Comparison of ENCODE assay signal across 8 cellular contexts in the genomic region with DNA sequence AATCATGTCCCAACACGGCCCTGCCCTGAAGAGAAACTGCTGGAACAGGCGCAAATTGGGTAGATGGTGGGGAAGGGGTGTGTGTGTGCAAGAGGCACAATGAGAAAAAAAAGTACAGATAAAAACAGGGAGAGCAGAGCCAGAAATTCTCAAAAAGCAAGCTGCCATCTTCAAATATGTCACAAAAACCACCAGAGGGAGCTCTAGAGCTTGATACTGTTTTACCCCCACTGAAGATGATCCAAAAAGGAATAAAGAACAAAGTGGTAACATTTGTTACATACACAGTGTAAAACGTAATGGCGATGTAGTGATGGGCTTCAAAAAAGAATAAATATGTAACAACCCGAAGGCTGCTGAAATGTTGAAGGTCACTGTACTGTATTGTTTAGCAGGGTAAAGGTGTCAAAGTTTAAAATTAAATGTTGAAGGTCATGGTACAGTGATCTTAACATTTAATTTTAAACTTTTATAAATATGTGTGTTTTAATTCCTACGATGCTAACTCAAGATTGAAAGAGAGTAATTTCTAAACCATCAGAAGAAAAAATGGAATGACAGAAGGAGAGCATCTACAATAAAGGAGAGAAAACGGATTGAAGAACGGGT. TPM values are rescaled to one million over a fixed set of nuclear protein-coding genes. Genes with fewer than 3 reads are reported as not detected.
A peak's percentile ranks its signal among the peaks of the same experiment; 100 is the strongest.
DNase-seq lines count a peak whose midpoint lies in the region; ATAC-seq and TF ChIP-seq lines count a peak whose summit lies in the region.

No MANE protein-coding gene starts in this region.

- POLR2A ChIA-PET in activated CD4-positive, alpha-beta memory T cell treated with anti-CD3 and anti-CD28 coated beads, Interleukin-2, amount 10 ng/mL, durations not matched to agents 7 days and 5 days (lab: Charles Lee), result interaction anchor here (1.1 to 2.6 kb wide), 4 partner anchors 9 to 352 kb away, joined by 4 to 16 read pairs (median 6); no protein-coding TSS in a partner anchor

- peaks cover 4 to 39% (median 22%) of the 10 kb centered on the region in 12 donors for H3K4me1 ChIP-seq in heart left ventricle

- peak overlapping the region; percentile 2 for H3K27ac Mint-ChIP-seq in stimulated activated naive CD8-positive, alpha-beta T cell treated with anti-CD3 and anti-CD28 coated beads, Interleukin-15, Interleukin-2, amounts not matched to agents 100 ng/mL and 50 ng/mL, for 24 hours
- peak overlapping the region; percentile 16 for H3K27ac Mint-ChIP-seq in activated CD4-positive, alpha-beta memory T cell treated with anti-CD3 and anti-CD28 coated beads, Interleukin-2, amount 10 ng/mL, durations not matched to agents 7 days and 5 days
- H3K27ac Mint-ChIP-seq in stimulated activated memory B cell treated with anti-CD40 and anti-IgM and Interleukin-4, amounts not matched to agents 10 μg/mL and 1 μg/mL and 100 μg/mL, for 72 hours, result peak overlapping the region; percentile 10

- H3K4me1 Mint-ChIP-seq in stimulated activated naive CD8-positive, alpha-beta T cell treated with anti-CD3 and anti-CD28 coated beads, Interleukin-15, Interleukin-2, amounts not matched to agents 100 ng/mL and 50 ng/mL, for 24 hours (ENCODE audit: low read depth), result peaks cover 54% of the 10 kb centered on the region
- peaks cover 55% of the 10 kb centered on the region for H3K4me1 Mint-ChIP-seq in activated CD4-positive, alpha-beta memory T cell treated with anti-CD3 and anti-CD28 coated beads, Interleukin-2, amount 10 ng/mL, durations not matched to agents 7 days and 5 days
- peaks cover 33% of the 10 kb centered on the region for H3K4me1 Mint-ChIP-seq in stimulated activated memory B cell treated with anti-CD40 and anti-IgM and Interleukin-4, amounts not matched to agents 10 μg/mL and 1 μg/mL and 100 μg/mL, for 72 hours

- no peak overlapping the region for H3K4me3 Mint-ChIP-seq in stimulated activated naive CD8-positive, alpha-beta T cell treated with anti-CD3 and anti-CD28 coated beads, Interleukin-15, Interleukin-2, amounts not matched to agents 100 ng/mL and 50 ng/mL, for 24 hours
- H3K4me3 Mint-ChIP-seq in activated CD4-positive, alpha-beta memory T cell treated with anti-CD3 and anti-CD28 coated beads, Interleukin-2, amount 10 ng/mL, durations not matched to agents 7 days and 5 days, result no peak overlapping the region
- no peak overlapping the region for H3K4me3 Mint-ChIP-seq in stimulated activated memory B cell treated with anti-CD40 and anti-IgM and Interleukin-4, amounts not matched to agents 10 μg/mL and 1 μg/mL and 100 μg/mL, for 72 hours

- peak; percentile 45 to 70 (median 58) for TF ChIP-seq CTCF in heart left ventricle (IDR thresholded peaks at IDR 0.05)

- CTCF ChIA-PET in activated CD4-positive, alpha-beta memory T cell treated with anti-CD3 and anti-CD28 coated beads, Interleukin-2, amount 10 ng/mL, durations not matched to agents 7 days and 5 days (lab: Charles Lee), result interaction anchor here (0.7 to 5.5 kb wide), 24 partner anchors 9 to 435 kb away, joined by 3 to 40 read pairs (median 4); partner anchors contain the start of genes CHSY1, TARS3 and TM2D3

- DNase-seq in stimulated activated naive CD8-positive, alpha-beta T cell treated with anti-CD3 and anti-CD28 coated beads, Interleukin-15, Interleukin-2, amounts not matched to agents 100 U/mL and 50 U/mL, for 24 hours, result no peak
- DNase-seq in MV-4-11 (lab: John Stamatoyannopoulos, UW) (peak; percentile 53), heart left ventricle (no peak)
- no peak for DNase-seq in activated CD4-positive, alpha-beta memory T cell treated with anti-CD3 and anti-CD28 coated beads, Interleukin-2, amount 10 ng/mL, durations not matched to agents 7 days and 5 days
- no peak for DNase-seq in stimulated activated CD4-positive, alpha-beta T cell treated with anti-CD3 and anti-CD28 coated beads, Interleukin-1b, Interleukin-23, amount 100 ng/mL, for 48 hours

- no peaks in the 10 kb centered on the region for H3K27me3 Mint-ChIP-seq in stimulated activated naive CD8-positive, alpha-beta T cell treated with anti-CD3 and anti-CD28 coated beads, Interleukin-15, Interleukin-2, amounts not matched to agents 100 ng/mL and 50 ng/mL, for 24 hours
- no peaks in the 10 kb centered on the region for H3K27me3 Mint-ChIP-seq in activated CD4-positive, alpha-beta memory T cell treated with anti-CD3 and anti-CD28 coated beads, Interleukin-2, amount 10 ng/mL, durations not matched to agents 7 days and 5 days
- no peaks in the 10 kb centered on the region for H3K27me3 Mint-ChIP-seq in stimulated activated memory B cell treated with anti-CD40 and anti-IgM and Interleukin-4, amounts not matched to agents 10 μg/mL and 1 μg/mL and 100 μg/mL, for 72 hours

- peaks cover 0 to 87% (median 80%) of the 10 kb centered on the region in 9 donors for H3K36me3 ChIP-seq in heart left ventricle

- no peak overlapping the region for H3K27ac ChIP-seq in heart left ventricle

- H3K9me3 Mint-ChIP-seq in stimulated activated naive CD8-positive, alpha-beta T cell treated with anti-CD3 and anti-CD28 coated beads, Interleukin-15, Interleukin-2, amounts not matched to agents 100 ng/mL and 50 ng/mL, for 24 hours, result no peaks in the 10 kb centered on the region
- H3K9me3 Mint-ChIP-seq in activated CD4-positive, alpha-beta memory T cell treated with anti-CD3 and anti-CD28 coated beads, Interleukin-2, amount 10 ng/mL, durations not matched to agents 7 days and 5 days, result no peaks in the 10 kb centered on the region
- H3K9me3 Mint-ChIP-seq in stimulated activated memory B cell treated with anti-CD40 and anti-IgM and Interleukin-4, amounts not matched to agents 10 μg/mL and 1 μg/mL and 100 μg/mL, for 72 hours, result no peaks in the 10 kb centered on the region

- no peak for TF ChIP-seq POLR2A in heart left ventricle (IDR thresholded peaks at IDR 0.05)

- no peak for ATAC-seq in stimulated activated naive CD8-positive, alpha-beta T cell treated with anti-CD3 and anti-CD28 coated beads, Interleukin-15, Interleukin-2, amounts not matched to agents 100 U/mL and 50 U/mL, for 24 hours
- peak in 2 of 4 donors; percentile 37 to 52 for ATAC-seq in heart left ventricle
- no peak for ATAC-seq in stimulated activated memory B cell treated with anti-CD40 and anti-IgM and Interleukin-4, amounts not matched to agents 10 μg/mL and 1 μg/mL and 100 μg/mL, for 72 hours
- no peak for ATAC-seq in HG02981 (IDR thresholded peaks at IDR 0.05; ENCODE audit: unreplicated experiment)

- H3K4me3 ChIP-seq in heart left ventricle, result no peak overlapping the region

- intact Hi-C loops in heart left ventricle (cut with DNase I), result no loop called here

- peaks cover 92% of the 10 kb centered on the region for H3K36me3 Mint-ChIP-seq in stimulated activated naive CD8-positive, alpha-beta T cell treated with anti-CD3 and anti-CD28 coated beads, Interleukin-15, Interleukin-2, amounts not matched to agents 100 ng/mL and 50 ng/mL, for 24 hours (ENCODE audit: low read depth)
- peaks cover 76% of the 10 kb centered on the region for H3K36me3 Mint-ChIP-seq in activated CD4-positive, alpha-beta memory T cell treated with anti-CD3 and anti-CD28 coated beads, Interleukin-2, amount 10 ng/mL, durations not matched to agents 7 days and 5 days (ENCODE audit: low read depth)
- H3K36me3 Mint-ChIP-seq in stimulated activated memory B cell treated with anti-CD40 and anti-IgM and Interleukin-4, amounts not matched to agents 10 μg/mL and 1 μg/mL and 100 μg/mL, for 72 hours, result peaks cover 25% of the 10 kb centered on the region

- H3K27me3 ChIP-seq in heart left ventricle, result no peaks in the 10 kb centered on the region

- 80 to 83% (median 81%) methylated on average over 8 of the region's 8 CpGs for WGBS in heart left ventricle, 4 donors

- peaks cover 0 to 3% (median 0%) of the 10 kb centered on the region in 12 donors for H3K9me3 ChIP-seq in heart left ventricle

RNA-seq across cellular contexts. Expression of gene SNRPA1, which starts 6.0 kb away (rescaled TPM):
- total RNA-seq in activated CD4-positive, alpha-beta memory T cell treated with anti-CD3 and anti-CD28 coated beads, Interleukin-2, amount 10 ng/mL, durations not matched to agents 7 days and 5 days, result 100 to 1,000 TPM; 107 to 113 TPM
- total RNA-seq in heart left ventricle, result 10 to 100 TPM; 17.6 to 44.3 (median 28.6) TPM
- polyA plus RNA-seq in heart left ventricle, result 10 to 100 TPM; 30.2 to 57.8 TPM

RNA-seq across cellular contexts. Expression of gene SELENOS, which starts 11.7 kb away (rescaled TPM):
- total RNA-seq in activated CD4-positive, alpha-beta memory T cell treated with anti-CD3 and anti-CD28 coated beads, Interleukin-2, amount 10 ng/mL, durations not matched to agents 7 days and 5 days, result 10 to 100 TPM; 43.0 to 45.7 TPM
- 10 to 100 TPM; 38.7 to 72.4 (median 47.5) TPM for total RNA-seq in heart left ventricle
- polyA plus RNA-seq in heart left ventricle, result 100 to 1,000 TPM in 1 of 2 donors, 10 to 100 TPM in 1; 52.5 to 209 TPM

RNA-seq across cellular contexts. Expression of gene CHSY1, which starts 37.2 kb away (rescaled TPM):
- total RNA-seq in activated CD4-positive, alpha-beta memory T cell treated with anti-CD3 and anti-CD28 coated beads, Interleukin-2, amount 10 ng/mL, durations not matched to agents 7 days and 5 days, result 10 to 100 TPM; 61.7 to 62.0 TPM
- total RNA-seq in heart left ventricle, result 10 to 100 TPM in 7 of 9 donors, 1 to 10 TPM in 2; 8.7 to 41.3 (median 11.1) TPM
- polyA plus RNA-seq in heart left ventricle, result 1 to 10 TPM; 5.6 to 8.7 TPM
